In the genomic region with DNA sequence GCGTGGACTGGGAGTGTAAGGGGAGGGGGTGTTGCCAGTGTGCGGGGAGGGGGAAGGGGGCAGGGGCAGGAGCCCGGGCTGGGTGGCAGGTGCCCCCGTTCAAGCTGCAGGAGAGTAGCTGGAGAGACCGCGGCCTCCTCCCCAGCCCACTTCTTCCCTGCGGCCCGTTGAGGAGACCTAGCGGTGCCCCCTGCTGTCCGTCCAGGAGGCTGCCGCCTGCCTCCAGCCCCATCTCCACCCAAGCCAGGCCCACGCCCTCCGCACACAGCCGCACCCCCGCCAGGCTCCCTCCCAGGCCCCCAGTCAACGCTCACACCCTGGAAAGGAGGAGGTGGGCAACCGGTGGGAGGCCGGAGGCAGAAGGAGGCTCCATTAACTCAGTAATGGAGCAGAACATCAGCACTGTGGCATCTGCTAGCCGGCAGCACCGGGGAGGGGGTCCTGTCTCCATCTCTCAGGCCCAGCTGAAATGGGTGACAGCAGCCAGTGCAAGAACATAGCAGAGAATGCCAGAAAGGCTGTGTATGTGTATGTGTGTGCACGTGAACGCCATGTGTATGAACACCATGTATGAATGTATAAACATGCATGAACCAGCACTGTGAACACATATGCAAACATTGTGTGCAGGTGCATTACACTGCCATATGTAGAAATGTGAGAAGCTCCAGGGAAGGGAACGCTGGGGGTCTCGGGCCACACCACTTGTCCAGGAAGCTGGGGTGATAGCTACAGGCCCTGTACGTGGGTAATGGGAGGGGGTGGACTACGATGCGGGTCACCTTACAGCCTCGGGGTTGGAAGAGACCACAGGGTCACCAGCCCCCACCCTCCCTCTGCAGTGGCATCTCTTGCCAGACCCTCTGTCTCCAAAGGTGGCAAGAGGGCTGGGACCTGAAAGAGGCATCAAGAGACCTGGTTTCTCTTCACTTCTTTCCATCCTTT, we compare ENCODE assay signal across 8 cellular contexts.
DNase-seq lines count a peak whose midpoint lies in the region; ATAC-seq and TF ChIP-seq lines count a peak whose summit lies in the region.

No MANE protein-coding gene starts in this region.

- intact Hi-C loops in heart left ventricle (cut with DNase I) (loop anchor here in 3 of 10 donors (5.0 to 10.0 kb wide), 2 partner anchors 38 to 281 kb away; partner anchors contain the start of genes PPP1R12B (in 3 of the 3) and UBE2T (in 3 of the 3)), sigmoid colon (cut with DNase I) (no loop called here)

- H3K27me3 ChIP-seq in heart left ventricle (peaks cover 0 to 65% (median 0%) of the 10 kb centered on the region in 9 donors), sigmoid colon (peaks cover 0 to 6% (median 0%) of the 10 kb centered on the region in 3 donors)

- no peak overlapping the region for H3K27ac ChIP-seq in heart left ventricle
- H3K27ac ChIP-seq in sigmoid colon = no peak overlapping the region

- 33 to 38% (median 36%) methylated on average over 23 to 28 of the region's 28 CpGs for WGBS in heart left ventricle, 4 donors
- 31 to 38% methylated on average over 28 of the region's 28 CpGs for WGBS in sigmoid colon, 2 donors

- H3K9me3 Mint-ChIP-seq in activated naive CD8-positive, alpha-beta T cell treated with anti-CD3 and anti-CD28 coated beads for 36 hours = no peaks in the 10 kb centered on the region

- peaks cover 0 to 30% (median 16%) of the 10 kb centered on the region in 12 donors for H3K4me1 ChIP-seq in heart left ventricle
- H3K4me1 ChIP-seq in sigmoid colon = peaks cover 0 to 22% (median 17%) of the 10 kb centered on the region in 4 donors

- no peak overlapping the region for H3K27ac Mint-ChIP-seq in activated naive CD8-positive, alpha-beta T cell treated with anti-CD3 and anti-CD28 coated beads for 36 hours

- H3K9me3 ChIP-seq in heart left ventricle (no peaks in the 10 kb centered on the region), sigmoid colon (no peaks in the 10 kb centered on the region)

- no peak overlapping the region for H3K4me3 ChIP-seq in Jurkat, Clone E6-1 (ENCODE audit: low read length)
- H3K4me3 ChIP-seq in heart left ventricle = no peak overlapping the region
- H3K4me3 ChIP-seq in sigmoid colon = no peak overlapping the region

- in situ Hi-C loops in ACHN (cut with HindIII; ENCODE audit: low pct_ligation_motif_present, low pct_unique_long_range_greater_than_20kb, low sequenced_read_pairs) = no loop called here
- in situ Hi-C loops in GM13976 (cut with MboI; ENCODE audit: low sequenced_read_pairs, unreplicated experiment) = no loop called here

- TF ChIP-seq CTCF in GM13976 (IDR thresholded peaks at IDR 0.05; ENCODE audit: borderline replicate concordance, control extremely low read depth, extremely low read depth, insufficient read depth, missing control alignments) = peak; percentile 84
- TF ChIP-seq CTCF in heart left ventricle (IDR thresholded peaks at IDR 0.05) = peak; percentile 55 to 80 (median 68)
- TF ChIP-seq CTCF in sigmoid colon (IDR thresholded peaks at IDR 0.05) = peak; percentile 38 to 76 (median 70)

- peak; percentile 83 for DNase-seq in ACHN
- DNase-seq in GM13976 (ENCODE audit: low spot score) = peak; percentile 89
- peak; percentile 21 for DNase-seq in Jurkat, Clone E6-1 (ENCODE audit: low read depth, low spot score)
- DNase-seq in SKM-1 (lab: John Stamatoyannopoulos, UW; ENCODE audit: unreplicated experiment) = peak; percentile 84
- peak; percentile 69 for DNase-seq in activated naive CD8-positive, alpha-beta T cell treated with anti-CD3 and anti-CD28 coated beads for 36 hours
- peak; percentile 69 to 87 (median 77) for DNase-seq in heart left ventricle
- peak; percentile 86 for DNase-seq in sigmoid colon

- no peaks in the 10 kb centered on the region for H3K36me3 Mint-ChIP-seq in activated naive CD8-positive, alpha-beta T cell treated with anti-CD3 and anti-CD28 coated beads for 36 hours

- TF ChIP-seq EP300 in sigmoid colon (IDR thresholded peaks at IDR 0.05) = no peak

- ATAC-seq in heart left ventricle (peak; percentile 64 to 84 (median 81)), HG02870 (IDR thresholded peaks at IDR 0.05; ENCODE audit: unreplicated experiment) (no peak)

- H3K4me3 Mint-ChIP-seq in activated naive CD8-positive, alpha-beta T cell treated with anti-CD3 and anti-CD28 coated beads for 36 hours = no peak overlapping the region

- H3K27me3 Mint-ChIP-seq in activated naive CD8-positive, alpha-beta T cell treated with anti-CD3 and anti-CD28 coated beads for 36 hours = peaks cover 9% of the 10 kb centered on the region

- TF ChIP-seq POLR2A in heart left ventricle (IDR thresholded peaks at IDR 0.05) = no peak
- TF ChIP-seq POLR2A in sigmoid colon (IDR thresholded peaks at IDR 0.05) = no peak

- H3K36me3 ChIP-seq in heart left ventricle (no peaks in the 10 kb centered on the region), sigmoid colon (no peaks in the 10 kb centered on the region)

- peaks cover 19% of the 10 kb centered on the region for H3K4me1 Mint-ChIP-seq in activated naive CD8-positive, alpha-beta T cell treated with anti-CD3 and anti-CD28 coated beads for 36 hours

Comparison
In these comparisons a context has a peak if more than half of its experiments do, and no peak if none do; other contexts are left out.
1. DNase-seq: peak in every context shown above with its lines; median percentile 89 in GM13976; 86 in sigmoid colon; 84 in SKM-1; 83 in ACHN; 77 in heart left ventricle; 69 in activated naive CD8-positive, alpha-beta T cell treated with anti-CD3 and anti-CD28 coated beads for 36 hours; 21 in Jurkat, Clone E6-1.